Comparison of ENCODE assay signal across 1 cellular context in genomic region chr1:175174273-175174672, GRCh38.
TF ChIP-seq lines count a peak whose summit lies in the region.

No MANE protein-coding gene starts in this region.

TF ChIP-seq in GM12878, 131 proteins besides CTCF, POLR2A, EP300 and RAD21:
- no peak for TF ChIP-seq CHD1 (IDR thresholded peaks at IDR 0.05; ENCODE audit: low read depth, low read length)
- no peak for TF ChIP-seq IRF4 (IDR thresholded peaks at IDR 0.05; ENCODE audit: low read depth, low read length)
- no peak for TF ChIP-seq CBX5 (IDR thresholded peaks at IDR 0.05; ENCODE audit: low read depth)
- TF ChIP-seq, protein P1, sequence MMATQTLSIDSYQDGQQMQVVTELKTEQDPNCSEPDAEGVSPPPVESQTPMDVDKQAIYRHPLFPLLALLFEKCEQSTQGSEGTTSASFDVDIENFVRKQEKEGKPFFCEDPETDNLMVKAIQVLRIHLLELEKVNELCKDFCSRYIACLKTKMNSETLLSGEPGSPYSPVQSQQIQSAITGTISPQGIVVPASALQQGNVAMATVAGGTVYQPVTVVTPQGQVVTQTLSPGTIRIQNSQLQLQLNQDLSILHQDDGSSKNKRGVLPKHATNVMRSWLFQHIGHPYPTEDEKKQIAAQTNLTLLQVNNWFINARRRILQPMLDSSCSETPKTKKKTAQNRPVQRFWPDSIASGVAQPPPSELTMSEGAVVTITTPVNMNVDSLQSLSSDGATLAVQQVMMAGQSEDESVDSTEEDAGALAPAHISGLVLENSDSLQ (IDR thresholded peaks at IDR 0.05): no peak
